8 cellular contexts compared by ENCODE assay signal in the genomic region with DNA sequence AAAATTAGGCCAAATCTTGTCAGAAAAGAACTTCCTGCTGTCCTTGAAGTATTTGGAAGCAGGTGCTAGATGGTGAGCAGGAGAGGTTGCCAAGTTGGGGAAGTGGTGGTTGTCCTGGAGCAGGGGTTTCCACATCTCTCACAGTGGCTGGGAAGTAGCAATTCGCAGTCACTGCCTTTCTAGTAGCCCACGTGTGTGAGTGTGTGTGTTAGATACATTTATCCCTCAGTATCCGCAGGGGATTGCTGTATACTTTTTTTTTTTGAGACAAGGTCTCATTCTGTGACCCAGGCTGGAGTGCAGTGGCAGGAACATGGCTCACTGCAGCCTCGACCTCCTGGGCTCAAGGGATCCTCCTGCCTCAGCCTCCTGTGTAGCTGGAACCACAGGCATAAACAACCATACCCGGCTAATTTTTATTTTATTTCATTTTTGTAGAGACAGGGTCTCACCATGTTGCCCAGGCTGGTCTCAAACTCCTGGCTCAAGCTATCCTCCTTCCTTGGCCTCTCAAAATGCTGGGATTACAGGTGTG. TPM values are rescaled to one million over a fixed set of nuclear protein-coding genes. Genes with fewer than 3 reads are reported as not detected.
DNase-seq lines count a peak whose midpoint lies in the region; ATAC-seq and TF ChIP-seq lines count a peak whose summit lies in the region.

No MANE protein-coding gene starts in this region.

- ATAC-seq in HG02610 (IDR thresholded peaks at IDR 0.05; ENCODE audit: unreplicated experiment), result no peak

- H3K9me3 Mint-ChIP-seq in Calu3 (ENCODE audit: low read depth, unreplicated experiment), result no peaks in the 10 kb centered on the region
- H3K9me3 Mint-ChIP-seq in T-helper 1 cell treated with Interleukin-12 subunit alpha and Interleukin-12 subunit beta and Interleukin-4 antibody, amounts not matched to agents 30 μg/mL and 1 μg/mL, for 36 hours, result no peaks in the 10 kb centered on the region
- H3K9me3 Mint-ChIP-seq in nephron progenitor cell, result no peaks in the 10 kb centered on the region

- CTCF ChIA-PET in Calu3 (lab: Charles Lee), result interaction anchor here (1.0 to 1.2 kb wide), 5 partner anchors 8 to 181 kb away, joined by 3 to 7 read pairs (median 5); a partner anchor contains a TSS

- H3K36me3 Mint-ChIP-seq in Calu3 (ENCODE audit: insufficient read depth, unreplicated experiment) (peaks cover 18% of the 10 kb centered on the region), nephron progenitor cell (ENCODE audit: low read depth) (no peaks in the 10 kb centered on the region)
- peaks cover 2% of the 10 kb centered on the region for H3K36me3 Mint-ChIP-seq in T-helper 1 cell treated with Interleukin-12 subunit alpha and Interleukin-12 subunit beta and Interleukin-4 antibody, amounts not matched to agents 30 μg/mL and 1 μg/mL, for 36 hours (ENCODE audit: low read depth)

- DNase-seq in Calu3 (no peak), HT1080 (ENCODE audit: low read depth) (peak; percentile 41), fibroblast of gingiva (ENCODE audit: low read depth) (peak; percentile 28), nephron progenitor cell (no peak), midbrain (lab: John Stamatoyannopoulos, UW) (no peak)
- DNase-seq in activated effector memory CD4-positive, alpha-beta T cell treated with Interleukin-2 at 50 U/mL for 16 hours, result no peak

- intact Hi-C loops in Calu3 (cut with micrococcal nuclease; ENCODE audit: unreplicated experiment), result no loop called here

- no TSS peak for BruUV-seq in Calu3 (replicated peaks; lab: Mats Ljungman, UMichigan)

- H3K27ac Mint-ChIP-seq in Calu3 (ENCODE audit: unreplicated experiment) (peak overlapping the region; percentile 97), nephron progenitor cell (no peak overlapping the region)
- H3K27ac Mint-ChIP-seq in T-helper 1 cell treated with Interleukin-12 subunit alpha and Interleukin-12 subunit beta and Interleukin-4 antibody, amounts not matched to agents 30 μg/mL and 1 μg/mL, for 36 hours, result peak overlapping the region; percentile 93

- H3K4me1 Mint-ChIP-seq in Calu3 (ENCODE audit: low read depth, unreplicated experiment) (peaks cover 24% of the 10 kb centered on the region), nephron progenitor cell (peaks cover 28% of the 10 kb centered on the region)
- H3K4me1 Mint-ChIP-seq in T-helper 1 cell treated with Interleukin-12 subunit alpha and Interleukin-12 subunit beta and Interleukin-4 antibody, amounts not matched to agents 30 μg/mL and 1 μg/mL, for 36 hours (ENCODE audit: low read depth), result peaks cover 20% of the 10 kb centered on the region

- H3K4me3 Mint-ChIP-seq in Calu3 (ENCODE audit: low read depth, unreplicated experiment) (peak overlapping the region; percentile 94), nephron progenitor cell (peak overlapping the region; percentile 97)
- H3K4me3 Mint-ChIP-seq in T-helper 1 cell treated with Interleukin-12 subunit alpha and Interleukin-12 subunit beta and Interleukin-4 antibody, amounts not matched to agents 30 μg/mL and 1 μg/mL, for 36 hours, result peak overlapping the region; percentile 99

- TF ChIP-seq CTCF in Calu3 (IDR thresholded peaks at IDR 0.05; ENCODE audit: unreplicated experiment) (no peak), nephron progenitor cell (IDR thresholded peaks at IDR 0.05) (no peak)

- H3K27me3 Mint-ChIP-seq in Calu3 (ENCODE audit: unreplicated experiment) (no peaks in the 10 kb centered on the region), nephron progenitor cell (ENCODE audit: low read depth, poor library complexity) (peaks cover 4% of the 10 kb centered on the region)
- no peaks in the 10 kb centered on the region for H3K27me3 Mint-ChIP-seq in T-helper 1 cell treated with Interleukin-12 subunit alpha and Interleukin-12 subunit beta and Interleukin-4 antibody, amounts not matched to agents 30 μg/mL and 1 μg/mL, for 36 hours (ENCODE audit: low read depth)

RNA-seq across cellular contexts. Expression of a gene that starts 0.8 kb away (rescaled TPM):
- total RNA-seq in Calu3 (2022), result 23.4 and 24.4 TPM in 2 replicates
- 13.4 and 15.8 TPM in 2 replicates for total RNA-seq in HT1080 (2014; rRNA removed; shearing (Covaris generic))
- 16.0 and 17.2 TPM in 2 replicates for polyA plus RNA-seq in HT1080 (2015; cell fraction: cytosol; rRNA removed)
- polyA plus RNA-seq in HT1080 (2015; cell fraction: nucleus; rRNA removed), result 15.5 and 22.0 TPM in 2 replicates

RNA-seq across cellular contexts. Expression of a gene that starts 28.8 kb away (rescaled TPM):
- total RNA-seq in Calu3 (2022), result 10.7 and 13.6 TPM in 2 replicates
- 0.90 and 1.8 TPM in 2 replicates for total RNA-seq in HT1080 (2014; rRNA removed; shearing (Covaris generic))
- polyA plus RNA-seq in HT1080 (2015; cell fraction: cytosol; rRNA removed), result 1.1 and 1.6 TPM in 2 replicates
- 1.6 and 4.9 TPM in 2 replicates for polyA plus RNA-seq in HT1080 (2015; cell fraction: nucleus; rRNA removed)

Comparison
In these comparisons a context has a peak if more than half of its experiments do, and no peak if none do; other contexts are left out.
1. DNase-seq: peak in HT1080 (single experiment) and fibroblast of gingiva (single experiment); none in Calu3 (single experiment), nephron progenitor cell (single experiment), activated effector memory CD4-positive, alpha-beta T cell treated with Interleukin-2 at 50 U/mL for 16 hours (single experiment) and midbrain (single experiment).
2. Peak in every context shown above with its lines, with median percentiles within 50 percentile points of each other: H3K4me3 Mint-ChIP-seq.